ENCODE assay signal across 23 cellular contexts in genomic region chr10:17781856-17782255, GRCh38. TPM values are rescaled to one million over a fixed set of nuclear protein-coding genes. Genes with fewer than 3 reads are reported as not detected.
DNase-seq lines count a peak whose midpoint lies in the region; ATAC-seq and TF ChIP-seq lines count a peak whose summit lies in the region.
"Had no signal": no experiment of that assay in that cellular context is flagged by ENCODE, and none has a peak within 500 bp of the region (broad histone marks: within the 10 kb centered on the region; RNA-seq: fewer than 3 reads in every experiment).

No MANE protein-coding gene starts in this region.

- H3K9me3 ChIP-seq in DND-41 (ENCODE audit: insufficient read depth, low read length, severe bottlenecking): no peaks in the 10 kb centered on the region
- no peaks in the 10 kb centered on the region for H3K9me3 ChIP-seq in HCT116 (ENCODE audit: control insufficient read depth in 1 of 2, insufficient read depth in 1 of 2, low read depth in 1 of 2, low read length in 2 of 2)
- H3K9me3 ChIP-seq: BLaER1, neutrophil, right atrium auricular region had no signal

- POLR2A ChIA-PET in HCT116 (lab: Charles Lee): no interaction called here

- H3K27me3 ChIP-seq in DND-41 (ENCODE audit: insufficient read depth, low read length, poor library complexity) (no peaks in the 10 kb centered on the region), HCT116 (ENCODE audit: insufficient read depth, low read length) (no peaks in the 10 kb centered on the region), kidney epithelial cell (ENCODE audit: control insufficient read depth, insufficient read depth, low read length) (no peaks in the 10 kb centered on the region)
- H3K27me3 ChIP-seq: BLaER1, neutrophil, right atrium auricular region had no signal

- BruUV-seq in HCT116 (replicated peaks; lab: Mats Ljungman, UMichigan): no TSS peak

- no peak overlapping the region for H2AFZ ChIP-seq in DND-41 (ENCODE audit: low read depth, low read length)
- H2AFZ ChIP-seq in HCT116 (ENCODE audit: low read depth, low read length, poor library complexity, severe bottlenecking): no peak overlapping the region

- CTCF ChIA-PET in HCT116 (lab: Charles Lee): interaction anchor here (0.8 to 1.2 kb wide), 3 partner anchors 14 to 435 kb away, joined by 3 to 4 read pairs (median 3); no protein-coding TSS in a partner anchor

- 0 out of 2 replicates have a peak, but pooled peaks have one; percentile 21 for TF ChIP-seq RAD21 in HCT116 (IDR thresholded peaks at IDR 0.05; ENCODE audit: low read depth)

- H3K4me3 ChIP-seq in DND-41 (ENCODE audit: low read depth in 1 of 2, low read length in 2 of 2) (no peak overlapping the region), HCT116 (replicated peaks in 1 of 2; ENCODE audit: low read depth in 1 of 2, low read length in 2 of 2) (no peak overlapping the region), kidney epithelial cell (ENCODE audit: low read depth, low read length) (no peak overlapping the region)
- H3K4me3 ChIP-seq: BLaER1, right atrium auricular region, SK-N-MC had no signal

- no peaks in the 10 kb centered on the region for H3K36me3 ChIP-seq in DND-41 (ENCODE audit: insufficient read depth, low read length)
- no peaks in the 10 kb centered on the region for H3K36me3 ChIP-seq in HCT116 (ENCODE audit: control insufficient read depth in 1 of 2, insufficient read depth in 2 of 2, low read length in 2 of 2)
- H3K36me3 ChIP-seq in kidney epithelial cell (ENCODE audit: control insufficient read depth, insufficient read depth, low read length): no peaks in the 10 kb centered on the region
- H3K36me3 ChIP-seq: BLaER1, neutrophil, right atrium auricular region had no signal

- RAD21 ChIA-PET in HCT116 (lab: Charles Lee; ENCODE audit: low non-redundant PET in 1 of 2, low total read pairs in 2 of 2, uncharacterized antibody in 2 of 2, unreplicated experiment in 2 of 2): no interaction called here

- H3K9ac ChIP-seq in DND-41 (ENCODE audit: low read depth, low read length) (no peak overlapping the region), HCT116 (ENCODE audit: low read length) (no peak overlapping the region)
- H3K9ac ChIP-seq: BLaER1, KMS-11 had no signal

- no peaks in the 10 kb centered on the region for H3K79me2 ChIP-seq in DND-41 (ENCODE audit: insufficient read depth, low read length)
- H3K79me2 ChIP-seq in HCT116 (ENCODE audit: insufficient read depth, low read length): no peaks in the 10 kb centered on the region

- no peak overlapping the region for H3K4me2 ChIP-seq in DND-41 (ENCODE audit: insufficient read depth, low read length)
- H3K4me2 ChIP-seq in HCT116 (ENCODE audit: low read length): no peak overlapping the region
- H3K4me2 ChIP-seq: BLaER1, KMS-11 had no signal

- H3K4me1 ChIP-seq in DND-41 (ENCODE audit: insufficient read depth, low read length) (peaks cover 15% of the 10 kb centered on the region), HCT116 (ENCODE audit: control insufficient read depth in 1 of 2, insufficient read depth in 2 of 2, low read length in 2 of 2) (peaks cover 0 to 14% of the 10 kb centered on the region in 2 experiments; a peak in 2 of 4 replicates)

- TF ChIP-seq CTCF in DND-41 (IDR thresholded peaks at IDR 0.05; ENCODE audit: borderline replicate concordance, extremely low read depth, low read length, poor library complexity, severe bottlenecking) (peak; percentile 43), HCT116 (IDR thresholded peaks at IDR 0.05 in 2 of 3, conservative IDR thresholded peaks at IDR 0.05 in 1 of 3; ENCODE audit: borderline replicate concordance in 1 of 3, insufficient read depth in 1 of 3, low read depth in 2 of 3, low read length in 2 of 3) (peak in 2 of 3 experiments; percentile 24 to 48; a peak in 3 of 6 replicates), kidney epithelial cell (IDR thresholded peaks at IDR 0.05; ENCODE audit: insufficient read depth, low read length, poor library complexity, severe bottlenecking) (peak; percentile 4)

- ATAC-seq in DND-41 (ENCODE audit: insufficient read depth, low read depth): peak; percentile 55; the same call in 2 of the 3 replicates
- ATAC-seq in HCT116: peak; percentile 80
- no peak for ATAC-seq in HG03469 (IDR thresholded peaks at IDR 0.05; ENCODE audit: unreplicated experiment)
- ATAC-seq in SK-N-SH treated with all-trans-retinoic acid at 6 μM for 48 hours: no peak
- ATAC-seq: stimulated activated naive CD8-positive, alpha-beta T cell treated with anti-CD3 and anti-CD28 coated beads, Interleukin-15, amount 100 ng/mL, for 72 hours had no signal

- H3K9me2 ChIP-seq in HCT116 (ENCODE audit: insufficient read depth): no peaks in the 10 kb centered on the region

- DNase-seq in DND-41: no peak
- no peak for DNase-seq in HCT116 (ENCODE audit: low read depth, low spot score)
- peak; percentile 7 for DNase-seq in SK-MEL-5 (ENCODE audit: low read depth, low spot score)
- DNase-seq in kidney epithelial cell (ENCODE audit: low read depth): no peak
- DNase-seq in AML-193 (lab: John Stamatoyannopoulos, UW): no peak
- DNase-seq in NCI-H510A (lab: John Stamatoyannopoulos, UW): no peak
- DNase-seq: activated CD4-positive, alpha-beta T cell treated with anti-CD3 and anti-CD28 coated beads for 48 hours; activated CD8-positive, alpha-beta memory T cell treated with anti-CD3 and anti-CD28 coated beads, Interleukin-2, amount 50 U/mL, for 4 hours; cerebellar nuclear complex; DMS153; foreskin melanocyte; left cardiac atrium; NCI-H1417; stimulated activated naive CD8-positive, alpha-beta T cell treated with anti-CD3 and anti-CD28 coated beads, Interleukin-15, amount 100 ng/mL, for 72 hours; T1000 had no signal

- intact Hi-C loops in HCT116 (cut with micrococcal nuclease): no loop called here

- H4K20me1 ChIP-seq in DND-41 (ENCODE audit: insufficient read depth, low read length): no peaks in the 10 kb centered on the region
- H4K20me1 ChIP-seq in HCT116 (ENCODE audit: insufficient read depth): no peaks in the 10 kb centered on the region
- H4K20me1 ChIP-seq: BLaER1 had no signal

- in situ Hi-C loops in SK-MEL-5 (cut with HindIII; ENCODE audit: low pct_unique_long_range_greater_than_20kb, low sequenced_read_pairs): no loop called here

- TF ChIP-seq POLR2A in HCT116 (IDR thresholded peaks at IDR 0.05; ENCODE audit: borderline replicate concordance, extremely low read depth, insufficient read depth, insufficient read length): no peak

- H3K27ac ChIP-seq in DND-41 (ENCODE audit: low read length): no peak overlapping the region
- no peak overlapping the region for H3K27ac ChIP-seq in HCT116 (ENCODE audit: low read depth, low read length)
- H3K27ac ChIP-seq: BLaER1, HL-60, KMS-11, neutrophil, SK-N-MC had no signal

TF ChIP-seq in HCT116, 20 proteins besides CTCF, POLR2A, EP300 and RAD21 (continues in another document):
- TF ChIP-seq ZNF274 (IDR thresholded peaks at IDR 0.05; ENCODE audit: low read depth, low read length) (no peak), POLR2AphosphoS5 (IDR thresholded peaks at IDR 0.05; ENCODE audit: low read depth, low read length) (no peak), ELF1 (IDR thresholded peaks at IDR 0.05; ENCODE audit: borderline replicate concordance, low read depth) (no peak), CBX3 (IDR thresholded peaks at IDR 0.05; ENCODE audit: low read depth) (no peak)

TF ChIP-seq in SK-N-SH treated with all-trans-retinoic acid at 6 μM for 48 hours, 23 proteins besides CTCF, POLR2A, EP300 and RAD21 (continues in another document):
- TF ChIP-seq, protein P1, sequence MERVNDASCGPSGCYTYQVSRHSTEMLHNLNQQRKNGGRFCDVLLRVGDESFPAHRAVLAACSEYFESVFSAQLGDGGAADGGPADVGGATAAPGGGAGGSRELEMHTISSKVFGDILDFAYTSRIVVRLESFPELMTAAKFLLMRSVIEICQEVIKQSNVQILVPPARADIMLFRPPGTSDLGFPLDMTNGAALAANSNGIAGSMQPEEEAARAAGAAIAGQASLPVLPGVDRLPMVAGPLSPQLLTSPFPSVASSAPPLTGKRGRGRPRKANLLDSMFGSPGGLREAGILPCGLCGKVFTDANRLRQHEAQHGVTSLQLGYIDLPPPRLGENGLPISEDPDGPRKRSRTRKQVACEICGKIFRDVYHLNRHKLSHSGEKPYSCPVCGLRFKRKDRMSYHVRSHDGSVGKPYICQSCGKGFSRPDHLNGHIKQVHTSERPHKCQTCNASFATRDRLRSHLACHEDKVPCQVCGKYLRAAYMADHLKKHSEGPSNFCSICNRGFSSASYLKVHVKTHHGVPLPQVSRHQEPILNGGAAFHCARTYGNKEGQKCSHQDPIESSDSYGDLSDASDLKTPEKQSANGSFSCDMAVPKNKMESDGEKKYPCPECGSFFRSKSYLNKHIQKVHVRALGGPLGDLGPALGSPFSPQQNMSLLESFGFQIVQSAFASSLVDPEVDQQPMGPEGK (CRISPR knock-in tag; IDR thresholded peaks at IDR 0.05; ENCODE audit: borderline replicate concordance): no peak
- TF ChIP-seq ESRRG (CRISPR knock-in tag; IDR thresholded peaks at IDR 0.05): no peak
- TF ChIP-seq ZNF565 (CRISPR knock-in tag; conservative IDR thresholded peaks at IDR 0.05; ENCODE audit: low read depth): no peak
- no peak for TF ChIP-seq RARB (CRISPR knock-in tag; IDR thresholded peaks at IDR 0.05)
- TF ChIP-seq OSR1 (CRISPR knock-in tag; IDR thresholded peaks at IDR 0.05): no peak
- no peak for TF ChIP-seq CSDC2 (CRISPR knock-in tag; IDR thresholded peaks at IDR 0.05)

RNA-seq across cellular contexts. Expression of gene MRC1, which starts 27.3 kb away (rescaled TPM):
- total RNA-seq in HCT116 (2021; ENCODE audit: unreplicated experiment) (0.37 TPM), kidney epithelial cell (0.07 and 0.29 TPM in 2 replicates)
- 0.01 TPM in 1 of 2 replicates, not detected in the other for polyA plus RNA-seq in HCT116 (2012)
- total RNA-seq in SK-MEL-5 (2014; rRNA removed; shearing (Covaris generic)): not detected in 2 replicates
- polyA plus RNA-seq in SK-MEL-5 (2015; cell fraction: cytosol; rRNA removed): not detected in 2 replicates
- not detected in 2 replicates for polyA plus RNA-seq in SK-MEL-5 (2015; cell fraction: nucleus; rRNA removed)

RNA-seq across cellular contexts. Expression of gene TMEM236, which starts 29.9 kb away (rescaled TPM):
- total RNA-seq in HCT116 (2021; ENCODE audit: unreplicated experiment) (0.07 TPM), kidney epithelial cell (0.08 and 0.14 TPM in 2 replicates)
- 0.03 TPM in 1 of 2 replicates, not detected in the other for polyA plus RNA-seq in HCT116 (2012)
- 0.03 and 0.05 TPM in 2 replicates for total RNA-seq in SK-MEL-5 (2014; rRNA removed; shearing (Covaris generic))
- polyA plus RNA-seq in SK-MEL-5 (2015; cell fraction: cytosol; rRNA removed): 0.05 TPM in 1 of 2 replicates, not detected in the other
- 0.17 TPM in 1 of 2 replicates, not detected in the other for polyA plus RNA-seq in SK-MEL-5 (2015; cell fraction: nucleus; rRNA removed)

Comparison
In these comparisons a context has a peak if more than half of its experiments do, and no peak if none do; other contexts are left out.
1. ATAC-seq: peak in DND-41 (single experiment) and HCT116 (single experiment); none in HG03469 (single experiment) and SK-N-SH treated with all-trans-retinoic acid at 6 μM for 48 hours (single experiment).
2. Peak in every context shown above with its lines, with median percentiles within 50 percentile points of each other: CTCF ChIP-seq.